In the genomic region with DNA sequence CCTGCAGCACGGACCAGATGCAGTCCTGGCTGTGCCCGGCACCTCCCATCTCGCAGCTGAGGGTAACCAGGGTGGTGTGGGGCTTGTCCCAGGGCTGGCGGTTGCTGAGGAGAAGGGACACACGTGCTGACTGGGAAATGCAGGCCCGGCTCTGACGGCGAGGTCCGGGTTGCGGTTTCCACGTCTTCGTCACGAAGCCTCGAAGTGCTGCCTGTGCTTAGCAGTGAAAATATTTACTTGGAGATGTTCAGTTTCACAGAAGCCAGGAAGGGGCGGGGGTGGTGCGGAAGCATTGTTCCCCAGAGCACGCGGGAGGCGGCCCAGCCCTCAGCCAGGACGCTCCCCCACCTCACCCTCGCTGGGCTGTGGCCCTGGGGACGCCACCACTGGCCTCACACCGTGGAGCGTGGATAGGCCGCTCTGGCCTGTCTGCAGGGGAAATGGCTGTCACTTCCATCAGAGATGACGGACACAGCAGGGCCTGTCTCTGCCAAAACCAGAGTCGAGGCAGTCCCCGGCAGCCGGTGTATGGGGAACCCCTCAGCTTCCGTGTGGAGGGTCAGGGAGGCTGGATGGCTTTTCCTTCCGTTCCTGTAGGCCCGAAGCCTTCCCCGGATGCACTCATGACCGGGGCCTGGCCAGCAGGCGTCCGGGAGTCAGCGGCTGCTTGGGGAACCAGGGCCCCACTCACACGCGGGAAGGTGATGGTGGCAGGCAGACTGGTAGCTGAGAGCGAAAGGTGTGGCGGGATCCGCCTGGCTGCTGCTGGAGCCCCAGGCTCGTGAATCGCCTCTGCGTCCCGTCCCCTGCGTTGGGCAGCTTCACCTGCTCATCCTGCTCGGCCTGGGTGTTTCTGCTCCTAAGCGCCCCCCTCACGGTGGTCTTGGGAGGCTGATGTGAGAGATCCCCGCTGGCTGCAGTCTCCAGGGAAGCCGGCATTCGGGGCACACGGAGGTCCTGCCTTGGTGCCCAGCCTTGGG, we compare ENCODE assay signal across 8 cellular contexts. TPM values are rescaled to one million over a fixed set of nuclear protein-coding genes. Genes with fewer than 3 reads are reported as not detected.
DNase-seq lines count a peak whose midpoint lies in the region; ATAC-seq and TF ChIP-seq lines count a peak whose summit lies in the region.

No MANE protein-coding gene starts in this region.

- H3K27me3 ChIP-seq in Peyer's patch: no peaks in the 10 kb centered on the region

- no peak for TF ChIP-seq POLR2A in Peyer's patch (IDR thresholded peaks at IDR 0.05)

- no peaks in the 10 kb centered on the region for H3K36me3 ChIP-seq in Peyer's patch

- peaks cover 0 to 25% (median 0%) of the 10 kb centered on the region in 4 donors for H3K4me1 ChIP-seq in Peyer's patch

- H3K9me3 ChIP-seq in Peyer's patch: no peaks in the 10 kb centered on the region

- intact Hi-C loops in left colon (cut with DNase I, micrococcal nuclease): no loop called here

- in situ Hi-C loops in ACHN (cut with HindIII; ENCODE audit: low pct_ligation_motif_present, low pct_unique_long_range_greater_than_20kb, low sequenced_read_pairs): no loop called here

- no peak for ATAC-seq in left colon

- H3K27ac ChIP-seq in Peyer's patch: peak overlapping the region; percentile 55 to 87 (median 71)

- H3K4me3 ChIP-seq in Peyer's patch: no peak overlapping the region

- TF ChIP-seq CTCF in Peyer's patch (IDR thresholded peaks at IDR 0.05): no peak

- DNase-seq in Peyer's patch: peak in 2 of 3 donors; percentile 63 to 79
- DNase-seq in activated naive CD4-positive, alpha-beta T cell treated with anti-CD3 and anti-CD28 coated beads, Interleukin-2, amount 50 U/mL, for 16 hours: peak; percentile 58
- DNase-seq in left colon: peak; percentile 43 to 76
- peak; percentile 17 to 52 (median 28) for DNase-seq in stimulated activated CD4-positive, alpha-beta T cell treated with anti-CD3 and anti-CD28 coated beads, TNF-alpha, amount 100 ng/mL, for 24 hours (ENCODE audit: low read depth in 3 of 3)
- no peak for DNase-seq in ACHN
- DNase-seq in MV-4-11 (lab: John Stamatoyannopoulos, UW): no peak
- no peak for DNase-seq in NCI-H1694 treated with DMSO at 0.1 percent for 48 hours (lab: John Stamatoyannopoulos, UW)
- no peak for DNase-seq in DMS153 treated with DMSO at 0.1 percent for 48 hours (lab: John Stamatoyannopoulos, UW; ENCODE audit: unreplicated experiment)

RNA-seq across cellular contexts. Expression of a gene that starts 14.7 kb away (rescaled TPM):
- total RNA-seq in Peyer's patch: 10 to 100 TPM; 25.6 to 76.4 (median 47.6) TPM
- 10 to 100 TPM; 21.7 to 26.1 TPM for total RNA-seq in left colon

Comparison
In these comparisons a context has a peak if more than half of its experiments do, and no peak if none do; other contexts are left out.
1. DNase-seq: peak in Peyer's patch (2 of 3), activated naive CD4-positive, alpha-beta T cell treated with anti-CD3 and anti-CD28 coated beads, Interleukin-2, amount 50 U/mL, for 16 hours (single experiment), left colon (2 of 2) and stimulated activated CD4-positive, alpha-beta T cell treated with anti-CD3 and anti-CD28 coated beads, TNF-alpha, amount 100 ng/mL, for 24 hours (3 of 3); none in ACHN (single experiment), MV-4-11 (single experiment), NCI-H1694 treated with DMSO at 0.1 percent for 48 hours (single experiment) and DMS153 treated with DMSO at 0.1 percent for 48 hours (single experiment).